8 cellular contexts compared by ENCODE assay signal in the genomic region with DNA sequence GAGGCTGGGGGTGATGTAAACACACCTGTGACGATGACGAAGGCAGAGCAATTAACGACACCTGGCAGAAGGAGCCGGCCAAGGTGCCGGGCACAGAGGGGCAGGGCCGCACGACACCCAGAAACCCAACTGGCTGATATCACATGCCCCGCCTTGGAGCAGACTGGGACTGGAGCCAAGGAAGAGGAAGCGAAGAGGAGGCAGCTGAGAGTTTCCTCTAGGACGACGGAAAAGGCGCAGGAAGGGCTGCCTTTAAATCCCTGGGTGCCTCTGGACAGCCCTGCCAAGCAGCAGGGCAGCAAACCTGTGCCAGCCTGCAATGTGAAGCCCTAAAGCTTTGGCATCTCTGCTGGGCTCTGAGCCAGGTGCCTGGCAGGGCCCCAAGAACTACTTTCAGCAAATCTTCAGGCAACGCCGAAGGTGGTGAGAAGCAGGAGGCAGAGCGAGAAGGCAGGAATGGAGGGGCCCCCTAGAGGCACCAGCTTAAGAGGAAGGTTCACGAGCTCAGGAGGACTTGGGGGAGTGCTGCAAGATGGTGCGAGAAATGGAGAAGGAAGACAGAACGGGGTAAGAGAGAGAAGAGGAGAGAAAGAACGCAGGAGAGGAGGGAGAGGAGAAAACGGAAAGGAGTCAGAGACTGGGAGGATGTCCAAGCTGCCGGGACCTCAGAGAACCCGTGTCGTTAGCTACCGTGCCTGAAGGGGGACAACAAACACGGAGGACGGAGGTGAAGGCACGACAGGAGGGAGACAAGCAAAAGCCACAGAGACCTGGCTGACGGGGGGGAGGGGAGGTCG. TPM values are rescaled to one million over a fixed set of nuclear protein-coding genes. Genes with fewer than 3 reads are reported as not detected.
A peak's percentile ranks its signal among the peaks of the same experiment; 100 is the strongest.
DNase-seq lines count a peak whose midpoint lies in the region; ATAC-seq, FAIRE-seq and TF ChIP-seq lines count a peak whose summit lies in the region.

No MANE protein-coding gene starts in this region.

- H3K4me3 Mint-ChIP-seq in activated CD4-positive, alpha-beta T cell treated with anti-CD3 and anti-CD28 coated beads, Interleukin-2, amount 10 ng/mL, durations not matched to agents 7 days and 5 days, result no peak overlapping the region
- peak overlapping the region; percentile 49 for H3K4me3 Mint-ChIP-seq in mesothelial cell of epicardium

- no peak overlapping the region for H3K27ac ChIP-seq in H1 (ENCODE audit: low read depth, low read length)
- H3K27ac ChIP-seq in transverse colon, result peak overlapping the region; percentile 72 to 83 (median 78)

- ATAC-seq in HG03135 (IDR thresholded peaks at IDR 0.05; ENCODE audit: unreplicated experiment), result no peak
- ATAC-seq in HG03354 (IDR thresholded peaks at IDR 0.05; ENCODE audit: poor library complexity, severe bottlenecking, unreplicated experiment), result no peak

- H3K4me2 ChIP-seq in H1 (ENCODE audit: insufficient read depth in 1 of 2, low read depth in 2 of 2, low read length in 2 of 2), result peak overlapping the region; percentile 14; a peak in 2 of 4 replicates

- H3K36me3 ChIP-seq in H1 (ENCODE audit: control insufficient read depth in 2 of 4, insufficient read depth in 4 of 4, low read length in 3 of 4), result no peaks in the 10 kb centered on the region
- no peaks in the 10 kb centered on the region for H3K36me3 ChIP-seq in transverse colon

- peak; percentile 98 for DNase-seq in DMS53 (lab: John Stamatoyannopoulos, UW)
- peak; percentile 81 for DNase-seq in NCI-H2029 treated with DMSO at 0.1 percent for 48 hours (lab: John Stamatoyannopoulos, UW)
- peak; percentile 11 for DNase-seq in activated CD4-positive, alpha-beta T cell treated with anti-CD3 and anti-CD28 coated beads, Interleukin-2, amount 10 ng/mL, durations not matched to agents 7 days and 5 days
- DNase-seq in H1 (ENCODE audit: low read depth in 1 of 2, low spot score in 2 of 2), result no peak
- DNase-seq in mesothelial cell of epicardium (ENCODE audit: low spot score in 2 of 2, unreplicated experiment in 2 of 2), result peak in 1 of 2 experiments; percentile 57
- DNase-seq in transverse colon, result peak; percentile 90

- H3K4me3 ChIP-seq in H1 (ENCODE audit: extremely low read depth in 1 of 4, insufficient read depth in 2 of 4, low read depth in 3 of 4, low read length in 4 of 4), result peak overlapping the region in 1 of 4 experiments; percentile 14; a peak in 1 of 8 replicates
- peak overlapping the region in 3 of 4 donors; percentile 14 to 28 (median 21) for H3K4me3 ChIP-seq in transverse colon

- no peaks in the 10 kb centered on the region for H4K20me1 ChIP-seq in H1 (replicated peaks in 1 of 2; ENCODE audit: control insufficient read depth in 1 of 2, insufficient read depth in 2 of 2, low read length in 2 of 2)

- no peak overlapping the region for H2BK20ac ChIP-seq in H1 (ENCODE audit: low read length)

- TF ChIP-seq POLR2A in H1 (IDR thresholded peaks at IDR 0.05; ENCODE audit: control extremely low read depth in 1 of 2, low read depth in 2 of 2, low read length in 2 of 2) (no peak), transverse colon (IDR thresholded peaks at IDR 0.05) (peak; percentile 72)

- H3K79me2 ChIP-seq in H1 (ENCODE audit: control insufficient read depth in 1 of 2, insufficient read depth in 2 of 2, low read length in 2 of 2), result no peaks in the 10 kb centered on the region

- H2AK5ac ChIP-seq in H1 (ENCODE audit: low read depth, low read length), result 0 out of 2 replicates have a peak overlapping the region, but pooled peaks have one; percentile 5

- no peaks in the 10 kb centered on the region for H3K9me3 ChIP-seq in H1 (ENCODE audit: insufficient read depth in 2 of 2, low read depth in 1 of 2, low read length in 1 of 2)
- no peaks in the 10 kb centered on the region for H3K9me3 ChIP-seq in transverse colon

- CTCF ChIA-PET in activated CD4-positive, alpha-beta T cell treated with anti-CD3 and anti-CD28 coated beads, Interleukin-2, amount 10 ng/mL, durations not matched to agents 7 days and 5 days (lab: Charles Lee), result interaction anchor here (0.6 to 3.3 kb wide), 5 partner anchors 9 to 600 kb away, joined by 3 to 11 read pairs (median 3); no protein-coding TSS in a partner anchor
- CTCF ChIA-PET in H1 (lab: Charles Lee; ENCODE audit: partially characterized antibody), result interaction anchor here (0.7 to 24.1 kb wide), 15 partner anchors 3 to 119 kb away, joined by 3 to 370 read pairs (median 5); a partner anchor contains a TSS

- H3K56ac ChIP-seq in H1 (replicated peaks; ENCODE audit: insufficient read length, low read depth, low read length), result no peak overlapping the region

- H4K91ac ChIP-seq in H1 (replicated peaks; ENCODE audit: insufficient read length, low read length), result peak overlapping the region; percentile 70

- POLR2A ChIA-PET in activated CD4-positive, alpha-beta T cell treated with anti-CD3 and anti-CD28 coated beads, Interleukin-2, amount 10 ng/mL, durations not matched to agents 7 days and 5 days (lab: Charles Lee), result no interaction called here
- POLR2A ChIA-PET in H1 (lab: Charles Lee; ENCODE audit: partially characterized antibody), result interaction anchor here (1.2 to 1.8 kb wide), 3 partner anchors 16 to 35 kb away, joined by 3 to 6 read pairs (median 4); a partner anchor contains a TSS

- TF ChIP-seq CTCF in H1 (IDR thresholded peaks at IDR 0.05; ENCODE audit: control extremely low read depth in 1 of 3, insufficient read depth in 1 of 3, low read depth in 1 of 3, low read length in 3 of 3) (peak in 2 of 3 experiments; percentile 1 to 8; a peak in 2 of 4 replicates), mesothelial cell of epicardium (IDR thresholded peaks at IDR 0.05; ENCODE audit: unreplicated experiment) (no peak), transverse colon (IDR thresholded peaks at IDR 0.05) (peak in 3 of 5 experiments; percentile 7 to 34 (median 21))

- H3K9ac ChIP-seq in H1 (replicated peaks in 1 of 4; ENCODE audit: extremely low read depth in 1 of 4, low read depth in 3 of 4, low read length in 3 of 4), result no peak overlapping the region

- 70% methylated on average over 27 of the region's 29 CpGs; no CpG with 5 or more reads in 1 of the 2 experiments for WGBS in H1 (ENCODE audit: extremely low coverage in 1 of 2, insufficient coverage in 1 of 2, insufficient read length in 1 of 2, insufficient replicate concordance in 2 of 2, low coverage in 1 of 2, low lambda C conversion rate in 2 of 2, missing lambda C conversion rate in 1 of 2), 2 experiments
- WGBS in transverse colon (ENCODE audit: low coverage in 1 of 2), 2 donors, result 7 to 10% methylated on average over 12 to 29 of the region's 29 CpGs

- H3K27me3 Mint-ChIP-seq in activated CD4-positive, alpha-beta T cell treated with anti-CD3 and anti-CD28 coated beads, Interleukin-2, amount 10 ng/mL, durations not matched to agents 7 days and 5 days, result peaks cover 18% of the 10 kb centered on the region
- H3K27me3 Mint-ChIP-seq in mesothelial cell of epicardium (ENCODE audit: low read depth), result no peaks in the 10 kb centered on the region

- TF ChIP-seq RAD21 in H1 (IDR thresholded peaks at IDR 0.05 in 1 of 2, conservative IDR thresholded peaks at IDR 0.05 in 1 of 2; ENCODE audit: low read depth in 2 of 2, low read length in 2 of 2), result no peak; a peak in 1 of 4 replicates

- H4K5ac ChIP-seq in H1 (ENCODE audit: insufficient read length, low read depth, low read length), result no peak overlapping the region

- no peak overlapping the region for H2BK120ac ChIP-seq in H1 (replicated peaks; ENCODE audit: low read depth, low read length)

- H3K9me3 Mint-ChIP-seq in activated CD4-positive, alpha-beta T cell treated with anti-CD3 and anti-CD28 coated beads, Interleukin-2, amount 10 ng/mL, durations not matched to agents 7 days and 5 days, result no peaks in the 10 kb centered on the region
- no peaks in the 10 kb centered on the region for H3K9me3 Mint-ChIP-seq in mesothelial cell of epicardium

- peak overlapping the region; percentile 10 for H3K18ac ChIP-seq in H1 (ENCODE audit: extremely low read depth, low read length)

- FAIRE-seq in H1 (lab: Jason Lieb, UNC), result no peak

- H2AFZ ChIP-seq in H1 (ENCODE audit: low read length), result no peak overlapping the region

- H3K23ac ChIP-seq in H1 (ENCODE audit: insufficient read length), result no peak overlapping the region

- peaks cover 5% of the 10 kb centered on the region for H3K4me1 Mint-ChIP-seq in activated CD4-positive, alpha-beta T cell treated with anti-CD3 and anti-CD28 coated beads, Interleukin-2, amount 10 ng/mL, durations not matched to agents 7 days and 5 days
- H3K4me1 Mint-ChIP-seq in mesothelial cell of epicardium, result peaks cover 39% of the 10 kb centered on the region

- H3K79me1 ChIP-seq in H1 (ENCODE audit: low read depth, low read length), result no peaks in the 10 kb centered on the region

- in situ Hi-C loops in transverse colon (cut with MboI; ENCODE audit: low pct_ligation_motif_present in 1 of 4, low pct_unique_long_range_greater_than_20kb in 1 of 4, low sequenced_read_pairs in 3 of 4), result loop anchor here in 3 of 4 donors (10.0 to 25.0 kb wide), 3 partner anchors 115 to 292 kb away; no protein-coding TSS in a partner anchor

- H3K4ac ChIP-seq in H1 (replicated peaks; ENCODE audit: insufficient read length, low read depth, low read length), result no peak overlapping the region

- H3K4me1 ChIP-seq in H1 (replicated peaks in 1 of 4; ENCODE audit: control insufficient read depth in 3 of 4, insufficient read depth in 4 of 4, low read length in 3 of 4) (peaks cover 0 to 13% (median 8%) of the 10 kb centered on the region in 4 experiments; a peak in 5 of 7 replicates), transverse colon (peaks cover 19 to 61% (median 43%) of the 10 kb centered on the region in 4 donors)

- peak overlapping the region; percentile 37; the same call in 1 of the 2 replicates for H2BK5ac ChIP-seq in H1 (ENCODE audit: low read depth, low read length)

- TF ChIP-seq EP300 in H1 (IDR thresholded peaks at IDR 0.05; ENCODE audit: borderline replicate concordance in 1 of 2, low read depth in 2 of 2, low read length in 2 of 2) (no peak), transverse colon (IDR thresholded peaks at IDR 0.05; ENCODE audit: low read depth) (no peak)

- H3K27ac Mint-ChIP-seq in activated CD4-positive, alpha-beta T cell treated with anti-CD3 and anti-CD28 coated beads, Interleukin-2, amount 10 ng/mL, durations not matched to agents 7 days and 5 days, result no peak overlapping the region
- peak overlapping the region; percentile 84 for H3K27ac Mint-ChIP-seq in mesothelial cell of epicardium

- H2BK15ac ChIP-seq in H1 (ENCODE audit: low read length), result peak overlapping the region; percentile 88; the same call in 1 of the 2 replicates

- intact Hi-C loops in transverse colon (cut with DNase I; ENCODE audit: low total_unique reads), result loop anchor here (5.0 to 10.0 kb wide), 2 partner anchors 47 to 75 kb away; no protein-coding TSS in a partner anchor

- H3K27me3 ChIP-seq in H1 (replicated peaks in 1 of 4; ENCODE audit: control insufficient read depth in 3 of 4, extremely low read depth in 1 of 4, insufficient read depth in 3 of 4, low read length in 3 of 4), result no peaks in the 10 kb centered on the region
- peaks cover 3% of the 10 kb centered on the region for H3K27me3 ChIP-seq in transverse colon

- H3K23me2 ChIP-seq in H1 (ENCODE audit: low read depth, low read length), result no peaks in the 10 kb centered on the region

- H4K8ac ChIP-seq in H1 (ENCODE audit: extremely low read depth, insufficient read depth, low read length), result peak overlapping the region; percentile 91

- H2BK12ac ChIP-seq in H1 (ENCODE audit: low read depth, low read length), result peak overlapping the region; percentile 46; the same call in 1 of the 2 replicates

- H3K14ac ChIP-seq in H1 (ENCODE audit: insufficient read length), result no peak overlapping the region

- H3K36me3 Mint-ChIP-seq in activated CD4-positive, alpha-beta T cell treated with anti-CD3 and anti-CD28 coated beads, Interleukin-2, amount 10 ng/mL, durations not matched to agents 7 days and 5 days (ENCODE audit: low read depth), result no peaks in the 10 kb centered on the region
- H3K36me3 Mint-ChIP-seq in mesothelial cell of epicardium, result peaks cover 19% of the 10 kb centered on the region

RNA-seq across cellular contexts. Expression of a gene that starts 25.3 kb away (rescaled TPM):
- 10 to 100 TPM; 50.4 to 51.6 TPM for total RNA-seq in activated CD4-positive, alpha-beta T cell treated with anti-CD3 and anti-CD28 coated beads, Interleukin-2, amount 10 ng/mL, durations not matched to agents 7 days and 5 days
- 35.2 and 38.8 TPM in 2 replicates for total RNA-seq in H1 (2021; fragmentation: NEBNext Ultra II Directional; extraction: Animal tissue kit (Norgen Biotek cat#: 25700))
- 61.2 and 69.2 TPM in 2 replicates for polyA plus RNA-seq in H1 (2011; rRNA removed)
- polyA plus RNA-seq in H1 (2011; cell fraction: cytosol; rRNA removed), result 51.1 TPM
- polyA plus RNA-seq in H1 (2011; cell fraction: nucleus; rRNA removed), result 50.9 TPM
- polyA plus RNA-seq in H1 (2012, experiment 1 of 2), result 32.7 to 43.6 TPM (median 41.6 TPM) in 4 replicates
- 65.6 TPM for polyA plus RNA-seq in H1 (2012, experiment 2 of 2)
- polyA plus RNA-seq in H1 (2013, experiment 1 of 2), result 30.8 TPM
- polyA plus RNA-seq in H1 (2013, experiment 2 of 2), result 31.1 TPM
- 63.3 and 65.6 TPM in 2 replicates for polyA minus RNA-seq in H1 (2011; rRNA and poly(A)+ RNA removed)
- polyA minus RNA-seq in H1 (2011; cell fraction: cytosol; rRNA and poly(A)+ RNA removed), result 23.8 TPM
- 28.8 TPM for polyA minus RNA-seq in H1 (2011; cell fraction: nucleus; rRNA and poly(A)+ RNA removed)
- total RNA-seq in mesothelial cell of epicardium (42.6 to 43.8 TPM (median 43.8 TPM) in 3 replicates), transverse colon (10 to 100 TPM; 12.3 to 61.7 (median 49.9) TPM)

RNA-seq across cellular contexts. Expression of a gene that starts 33.8 kb away (rescaled TPM):
- not detected for total RNA-seq in activated CD4-positive, alpha-beta T cell treated with anti-CD3 and anti-CD28 coated beads, Interleukin-2, amount 10 ng/mL, durations not matched to agents 7 days and 5 days
- total RNA-seq in H1 (2021; fragmentation: NEBNext Ultra II Directional; extraction: Animal tissue kit (Norgen Biotek cat#: 25700)), result 7.9 and 10.5 TPM in 2 replicates
- 2.0 and 3.4 TPM in 2 replicates for polyA plus RNA-seq in H1 (2011; rRNA removed)
- 4.3 TPM for polyA plus RNA-seq in H1 (2011; cell fraction: cytosol; rRNA removed)
- 31.3 TPM for polyA plus RNA-seq in H1 (2011; cell fraction: nucleus; rRNA removed)
- 6.8 to 10.8 TPM (median 7.9 TPM) in 4 replicates for polyA plus RNA-seq in H1 (2012, experiment 1 of 2)
- 2.9 TPM for polyA plus RNA-seq in H1 (2012, experiment 2 of 2)
- 4.2 TPM for polyA plus RNA-seq in H1 (2013, experiment 1 of 2)
- polyA plus RNA-seq in H1 (2013, experiment 2 of 2), result 3.6 TPM
- 3.3 and 4.2 TPM in 2 replicates for polyA minus RNA-seq in H1 (2011; rRNA and poly(A)+ RNA removed)
- 6.8 TPM for polyA minus RNA-seq in H1 (2011; cell fraction: cytosol; rRNA and poly(A)+ RNA removed)
- 8.7 TPM for polyA minus RNA-seq in H1 (2011; cell fraction: nucleus; rRNA and poly(A)+ RNA removed)
- total RNA-seq in mesothelial cell of epicardium (365 to 389 TPM (median 380 TPM) in 3 replicates), transverse colon (100 to 1,000 TPM in 1 of 4 donors, 10 to 100 TPM in 3; 14.3 to 135 (median 40.1) TPM)

RNA-seq across cellular contexts. Expression of a gene that starts 52.5 kb away (rescaled TPM):
- total RNA-seq in activated CD4-positive, alpha-beta T cell treated with anti-CD3 and anti-CD28 coated beads, Interleukin-2, amount 10 ng/mL, durations not matched to agents 7 days and 5 days, result not detected
- 0.35 and 0.44 TPM in 2 replicates for total RNA-seq in H1 (2021; fragmentation: NEBNext Ultra II Directional; extraction: Animal tissue kit (Norgen Biotek cat#: 25700))
- 0.39 and 0.61 TPM in 2 replicates for polyA plus RNA-seq in H1 (2011; rRNA removed)
- polyA plus RNA-seq in H1 (2011; cell fraction: cytosol; rRNA removed), result 0.65 TPM
- 1.2 TPM for polyA plus RNA-seq in H1 (2011; cell fraction: nucleus; rRNA removed)
- polyA plus RNA-seq in H1 (2012, experiment 1 of 2), result 0.29 to 0.44 TPM (median 0.36 TPM) in 3 of 4 replicates, not detected in the other
- polyA plus RNA-seq in H1 (2012, experiment 2 of 2), result 0.21 TPM
- 0.22 TPM for polyA plus RNA-seq in H1 (2013, experiment 1 of 2)
- polyA plus RNA-seq in H1 (2013, experiment 2 of 2), result 0.33 TPM
- 0.32 and 0.35 TPM in 2 replicates for polyA minus RNA-seq in H1 (2011; rRNA and poly(A)+ RNA removed)
- polyA minus RNA-seq in H1 (2011; cell fraction: cytosol; rRNA and poly(A)+ RNA removed), result not detected
- not detected for polyA minus RNA-seq in H1 (2011; cell fraction: nucleus; rRNA and poly(A)+ RNA removed)
- 0.71 to 1.1 TPM (median 0.98 TPM) in 3 replicates for total RNA-seq in mesothelial cell of epicardium
- total RNA-seq in transverse colon, result under 1 TPM in 1 of 4 donors, not detected in 3; 0.48 TPM

Comparison
In these comparisons a context has a peak if more than half of its experiments do, and no peak if none do; other contexts are left out.
1. DNase-seq: peak in DMS53 (single experiment), NCI-H2029 treated with DMSO at 0.1 percent for 48 hours (single experiment), activated CD4-positive, alpha-beta T cell treated with anti-CD3 and anti-CD28 coated beads, Interleukin-2, amount 10 ng/mL, durations not matched to agents 7 days and 5 days (single experiment) and transverse colon (single experiment); none in H1 (0 of 2).